25 cellular contexts compared by ENCODE assay signal in genomic region chr3:197775317-197775716, GRCh38. TPM values are rescaled to one million over a fixed set of nuclear protein-coding genes. Genes with fewer than 3 reads are reported as not detected.
A peak's percentile ranks its signal among the peaks of the same experiment; 100 is the strongest.
DNase-seq lines count a peak whose midpoint lies in the region; ATAC-seq and TF ChIP-seq lines count a peak whose summit lies in the region.
"Had no signal": no experiment of that assay in that cellular context is flagged by ENCODE, and none has a peak within 500 bp of the region (broad histone marks: within the 10 kb centered on the region; RNA-seq: fewer than 3 reads in every experiment).

No MANE protein-coding gene starts in this region.

- H3K4me3 Mint-ChIP-seq in neural crest cell: no peak overlapping the region
- no peak overlapping the region for H3K4me3 Mint-ChIP-seq in stimulated activated naive B cell treated with anti-CD40 and anti-IgM and Interleukin-4, amounts not matched to agents 10 μg/mL and 1 μg/mL and 100 μg/mL, for 72 hours
- no peak overlapping the region for H3K4me3 Mint-ChIP-seq in immature natural killer cell
- H3K4me3 Mint-ChIP-seq: CD4-positive, alpha-beta memory T cell; H9 had no signal

- DNase-seq in heart right ventricle (no peak), right atrium auricular region (ENCODE audit: low spot score) (no peak), NCI-H187 treated with DMSO at 0.1 percent for 48 hours (lab: John Stamatoyannopoulos, UW) (peak; percentile 57), NCI-H82 (lab: John Stamatoyannopoulos, UW) (peak; percentile 98), neural crest cell (ENCODE audit: low read depth, low spot score) (no peak), epidermal melanocyte (ENCODE audit: insufficient read length, low spot score) (no peak), immature natural killer cell (no peak)
- no peak for DNase-seq in stimulated activated naive B cell treated with anti-CD40 and anti-IgM and Interleukin-4, amounts not matched to agents 10 μg/mL and 1 μg/mL and 100 μg/mL, for 72 hours
- DNase-seq: ACHN; Caco-2; CD4-positive, alpha-beta memory T cell; DMS153; GM23248; H9; MM.1S; NCI-H1048; NCI-H1417 treated with DMSO at 0.1 percent for 48 hours; NCI-H1930; NCI-H446; NCI-H69; PC-9; RPMI8226; SHP77 treated with DMSO at 0.1 percent for 48 hours had no signal

- H3K4me1 Mint-ChIP-seq in neural crest cell (no peaks in the 10 kb centered on the region), immature natural killer cell (no peaks in the 10 kb centered on the region)
- peaks cover 0 to 2% of the 10 kb centered on the region in 2 donors for H3K4me1 Mint-ChIP-seq in stimulated activated naive B cell treated with anti-CD40 and anti-IgM and Interleukin-4, amounts not matched to agents 10 μg/mL and 1 μg/mL and 100 μg/mL, for 72 hours
- H3K4me1 Mint-ChIP-seq: H9 had no signal

- H3K9me3 Mint-ChIP-seq in neural crest cell (no peaks in the 10 kb centered on the region), immature natural killer cell (no peaks in the 10 kb centered on the region)
- no peaks in the 10 kb centered on the region for H3K9me3 Mint-ChIP-seq in stimulated activated naive B cell treated with anti-CD40 and anti-IgM and Interleukin-4, amounts not matched to agents 10 μg/mL and 1 μg/mL and 100 μg/mL, for 72 hours
- H3K9me3 Mint-ChIP-seq: CD4-positive, alpha-beta memory T cell had no signal

- H3K27ac ChIP-seq in heart right ventricle (peak overlapping the region in 2 of 10 donors; percentile 19 to 49), right atrium auricular region (no peak overlapping the region)
- H3K27ac ChIP-seq: BLaER1 treated with 17β-estradiol and CSF1 and Interleukin-3, amounts not matched to agents 10 nM and 100 nM; GM23248; PC-9 had no signal

- no peaks in the 10 kb centered on the region for H3K9me3 ChIP-seq in heart right ventricle
- H3K9me3 ChIP-seq in right atrium auricular region: no peaks in the 10 kb centered on the region
- H3K9me3 ChIP-seq: Caco-2 had no signal

- peaks cover 15% of the 10 kb centered on the region for H3K36me3 Mint-ChIP-seq in neural crest cell (ENCODE audit: low read depth)
- peaks cover 59 to 71% of the 10 kb centered on the region in 2 donors for H3K36me3 Mint-ChIP-seq in stimulated activated naive B cell treated with anti-CD40 and anti-IgM and Interleukin-4, amounts not matched to agents 10 μg/mL and 1 μg/mL and 100 μg/mL, for 72 hours
- peaks cover 18 to 53% (median 21%) of the 10 kb centered on the region in 3 donors for H3K36me3 Mint-ChIP-seq in immature natural killer cell

- TF ChIP-seq CTCF in heart right ventricle (IDR thresholded peaks at IDR 0.05) (no peak), right atrium auricular region (IDR thresholded peaks at IDR 0.05) (no peak), neural crest cell (conservative IDR thresholded peaks at IDR 0.05) (no peak)

- peak in 6 of 8 donors; percentile 56 to 74 (median 60) for ATAC-seq in heart right ventricle
- no peak for ATAC-seq in stimulated activated naive B cell treated with anti-CD40 and anti-IgM and Interleukin-4, amounts not matched to agents 10 μg/mL and 1 μg/mL and 100 μg/mL, for 72 hours (replicated peaks)
- ATAC-seq: SK-N-SH treated with all-trans-retinoic acid at 6 μM for 48 hours had no signal

- H3K27me3 ChIP-seq in heart right ventricle (no peaks in the 10 kb centered on the region), right atrium auricular region (no peaks in the 10 kb centered on the region)
- H3K27me3 ChIP-seq: BLaER1 treated with 17β-estradiol and CSF1 and Interleukin-3, amounts not matched to agents 10 nM and 100 nM had no signal

- H3K4me1 ChIP-seq in heart right ventricle (peaks cover 0 to 13% (median 0%) of the 10 kb centered on the region in 9 donors), right atrium auricular region (no peaks in the 10 kb centered on the region)
- H3K4me1 ChIP-seq: BLaER1 treated with 17β-estradiol and CSF1 and Interleukin-3, amounts not matched to agents 10 nM and 100 nM; Caco-2 had no signal

- H3K36me3 ChIP-seq in heart right ventricle (peaks cover 0 to 100% (median 56%) of the 10 kb centered on the region in 9 donors), right atrium auricular region (peaks cover 76% of the 10 kb centered on the region)

- H3K4me3 ChIP-seq in heart right ventricle: no peak overlapping the region
- H3K4me3 ChIP-seq in right atrium auricular region: no peak overlapping the region
- H3K4me3 ChIP-seq: BLaER1 treated with 17β-estradiol and CSF1 and Interleukin-3, amounts not matched to agents 10 nM and 100 nM; GM23248; PC-9 had no signal

- peak overlapping the region; percentile 30 for H3K27ac Mint-ChIP-seq in neural crest cell (ENCODE audit: unreplicated experiment)
- H3K27ac Mint-ChIP-seq in stimulated activated naive B cell treated with anti-CD40 and anti-IgM and Interleukin-4, amounts not matched to agents 10 μg/mL and 1 μg/mL and 100 μg/mL, for 72 hours: no peak overlapping the region
- no peak overlapping the region for H3K27ac Mint-ChIP-seq in immature natural killer cell
- H3K27ac Mint-ChIP-seq: H9 had no signal

- 51 to 67% methylated on average over 7 of the region's 7 CpGs for WGBS in heart right ventricle, 2 donors

- H3K27me3 Mint-ChIP-seq in neural crest cell (ENCODE audit: low read depth): no peaks in the 10 kb centered on the region
- no peaks in the 10 kb centered on the region for H3K27me3 Mint-ChIP-seq in stimulated activated naive B cell treated with anti-CD40 and anti-IgM and Interleukin-4, amounts not matched to agents 10 μg/mL and 1 μg/mL and 100 μg/mL, for 72 hours
- H3K27me3 Mint-ChIP-seq in immature natural killer cell (ENCODE audit: low read depth in 3 of 3): no peaks in the 10 kb centered on the region
- H3K27me3 Mint-ChIP-seq: CD4-positive, alpha-beta memory T cell had no signal

- intact Hi-C loops in heart right ventricle (cut with DNase I): no loop called here

RNA-seq across cellular contexts. Expression of gene LRCH3, which starts 15.7 kb away (rescaled TPM):
- total RNA-seq in heart right ventricle: 10 to 100 TPM; 21.5 to 33.2 (median 28.0) TPM
- polyA plus RNA-seq in heart right ventricle: 10 to 100 TPM in 1 of 2 donors, 1 to 10 TPM in 1; 7.1 to 12.1 TPM
- 10 to 100 TPM; 22.2 to 23.4 TPM for total RNA-seq in right atrium auricular region
- total RNA-seq in neural crest cell: 69.0 and 69.8 TPM in 2 replicates
- polyA plus RNA-seq in immature natural killer cell: 10 to 100 TPM in 1 of 3 donors, 1 to 10 TPM in 2; 4.5 to 26.3 (median 7.2) TPM

RNA-seq across cellular contexts. Expression of gene FYTTD1, which starts 25.6 kb away (rescaled TPM):
- total RNA-seq in heart right ventricle: 100 to 1,000 TPM in 1 of 10 donors, 10 to 100 TPM in 9; 63.5 to 111 (median 82.4) TPM
- polyA plus RNA-seq in heart right ventricle: 10 to 100 TPM; 16.5 to 17.9 TPM
- 10 to 100 TPM; 39.9 to 61.8 TPM for total RNA-seq in right atrium auricular region
- 50.0 and 52.5 TPM in 2 replicates for total RNA-seq in neural crest cell
- polyA plus RNA-seq in immature natural killer cell: 100 to 1,000 TPM; 103 to 144 (median 141) TPM

RNA-seq across cellular contexts. Expression of gene RUBCN, which starts 38.6 kb away (rescaled TPM):
- 10 to 100 TPM; 23.6 to 51.4 (median 35.7) TPM for total RNA-seq in heart right ventricle
- 10 to 100 TPM in 1 of 2 donors, 1 to 10 TPM in 1; 9.7 to 16.5 TPM for polyA plus RNA-seq in heart right ventricle
- 10 to 100 TPM; 32.3 to 32.7 TPM for total RNA-seq in right atrium auricular region
- total RNA-seq in neural crest cell: 30.2 and 31.7 TPM in 2 replicates
- polyA plus RNA-seq in immature natural killer cell: 10 to 100 TPM in 2 of 3 donors, 1 to 10 TPM in 1; 8.9 to 29.9 (median 10.9) TPM

Comparison
In these comparisons a context has a peak if more than half of its experiments do, and no peak if none do; other contexts are left out.
1. ATAC-seq: peak in heart right ventricle (6 of 8); none in stimulated activated naive B cell treated with anti-CD40 and anti-IgM and Interleukin-4, amounts not matched to agents 10 μg/mL and 1 μg/mL and 100 μg/mL, for 72 hours (0 of 2).
2. DNase-seq: peak in NCI-H187 treated with DMSO at 0.1 percent for 48 hours (single experiment) and NCI-H82 (single experiment); none in heart right ventricle (0 of 2), right atrium auricular region (single experiment), neural crest cell (single experiment), epidermal melanocyte (single experiment), stimulated activated naive B cell treated with anti-CD40 and anti-IgM and Interleukin-4, amounts not matched to agents 10 μg/mL and 1 μg/mL and 100 μg/mL, for 72 hours (single experiment) and immature natural killer cell (0 of 3).